In the genomic region with DNA sequence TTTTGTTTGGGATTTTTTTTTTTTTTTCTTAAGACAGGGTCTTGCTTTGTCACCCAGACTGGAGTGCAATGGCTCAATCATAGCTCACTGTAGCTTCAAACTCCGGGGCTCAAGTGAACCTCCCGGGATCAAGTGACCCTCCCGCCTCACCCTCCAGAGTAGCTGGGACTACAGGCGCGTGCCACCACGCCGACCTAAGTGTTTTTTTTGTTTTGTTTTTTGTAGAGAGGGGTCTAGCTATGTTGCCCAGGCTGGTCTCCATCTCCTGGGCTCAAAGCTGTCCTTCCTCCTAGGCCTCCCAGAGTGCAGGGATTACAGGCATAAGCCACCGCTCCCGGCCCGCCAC, we compare ENCODE assay signal across 8 cellular contexts. TPM values are rescaled to one million over a fixed set of nuclear protein-coding genes. Genes with fewer than 3 reads are reported as not detected.
DNase-seq lines count a peak whose midpoint lies in the region; ATAC-seq, FAIRE-seq and TF ChIP-seq lines count a peak whose summit lies in the region.

No MANE protein-coding gene starts in this region.

- H3K4me1 ChIP-seq in DND-41 (ENCODE audit: insufficient read depth, low read length) (peaks cover 21% of the 10 kb centered on the region), PC-9 (replicated peaks; ENCODE audit: insufficient read depth) (peaks cover 14% of the 10 kb centered on the region; the same call in 1 of the 2 replicates), osteoblast (ENCODE audit: insufficient read depth, low read length) (no peaks in the 10 kb centered on the region)

- H3K36me3 ChIP-seq in DND-41 (ENCODE audit: insufficient read depth, low read length) (peaks cover 15% of the 10 kb centered on the region), PC-9 (ENCODE audit: low read depth) (no peaks in the 10 kb centered on the region), osteoblast (ENCODE audit: insufficient read depth, low read length) (peaks cover 7% of the 10 kb centered on the region)

- DNase-seq in DND-41 (no peak), PC-9 (no peak), epithelial cell of proximal tubule (ENCODE audit: low read depth) (no peak), osteoblast (ENCODE audit: insufficient read length, low spot score, missing footprints) (no peak), GM12891 (ENCODE audit: insufficient read length, low spot score) (no peak), retina (no peak)
- no peak for DNase-seq in activated CD8-positive, alpha-beta memory T cell treated with anti-CD3 and anti-CD28 coated beads, Interleukin-2, amount 50 U/mL, for 48 hours
- no peak for DNase-seq in stimulated activated CD4-positive, alpha-beta T cell treated with anti-CD3 and anti-CD28 coated beads, Interleukin-2, amount 100 ng/mL, for 24 hours

- ATAC-seq in DND-41 (ENCODE audit: insufficient read depth, low read depth), result no peak; the same call in 1 of the 3 replicates

- H3F3A ChIP-seq in PC-9 (ENCODE audit: insufficient read depth, low read depth), result peaks cover 13% of the 10 kb centered on the region; the same call in 1 of the 2 replicates

- intact Hi-C loops in PC-9 (cut with micrococcal nuclease; ENCODE audit: unreplicated experiment), result loop anchor here (2.0 kb wide), 1 partner anchor 23 kb away; no protein-coding TSS in a partner anchor

- CTCF ChIA-PET in PC-9 (lab: Charles Lee), result interaction anchor here (0.6 to 1.1 kb wide), 2 partner anchors 11 to 53 kb away, joined by 5 read pairs; no protein-coding TSS in a partner anchor

- H3K79me2 ChIP-seq in DND-41 (ENCODE audit: insufficient read depth, low read length), result peaks cover 7% of the 10 kb centered on the region
- H3K79me2 ChIP-seq in PC-9 (ENCODE audit: low read depth), result peaks cover 14% of the 10 kb centered on the region; the same call in 1 of the 2 replicates
- H3K79me2 ChIP-seq in osteoblast (ENCODE audit: insufficient read depth, low read length), result peaks cover 14% of the 10 kb centered on the region

- POLR2A ChIA-PET in PC-9 (lab: Charles Lee; ENCODE audit: unreplicated experiment), result interaction anchor here (0.5 kb wide), 1 partner anchor 646 kb away, joined by 15 read pairs; the partner anchor contains the start of gene MORC3

- H3K4me3 ChIP-seq in DND-41 (ENCODE audit: low read depth in 1 of 2, low read length in 2 of 2) (peak overlapping the region; percentile 72 to 84; a peak in 3 of 4 replicates), PC-9 (peak overlapping the region; percentile 75), epithelial cell of proximal tubule (ENCODE audit: low read depth, low read length) (peak overlapping the region; percentile 71), osteoblast (ENCODE audit: insufficient read depth, low read length) (peak overlapping the region; percentile 84)

- BruUV-seq in PC-9 (replicated peaks; lab: Mats Ljungman, UMichigan), result no TSS peak

- H4K20me1 ChIP-seq in DND-41 (ENCODE audit: insufficient read depth, low read length), result no peaks in the 10 kb centered on the region
- no peaks in the 10 kb centered on the region for H4K20me1 ChIP-seq in PC-9 (ENCODE audit: insufficient read depth)
- no peaks in the 10 kb centered on the region for H4K20me1 ChIP-seq in osteoblast (ENCODE audit: insufficient read depth, low read length)

- H2AFZ ChIP-seq in DND-41 (ENCODE audit: low read depth, low read length) (peak overlapping the region; percentile 88), PC-9 (peak overlapping the region; percentile 82), osteoblast (ENCODE audit: low read length) (peak overlapping the region; percentile 85)

- H3K9me2 ChIP-seq in PC-9 (ENCODE audit: insufficient read depth), result no peaks in the 10 kb centered on the region

- H3K4me2 ChIP-seq in DND-41 (ENCODE audit: insufficient read depth, low read length), result peak overlapping the region; percentile 94
- peak overlapping the region; percentile 67 for H3K4me2 ChIP-seq in PC-9
- peak overlapping the region; percentile 86 for H3K4me2 ChIP-seq in osteoblast (ENCODE audit: insufficient read depth, low read length)

- TF ChIP-seq POLR2A in GM12891 (IDR thresholded peaks at IDR 0.05; ENCODE audit: low read depth, low read length), result no peak

- H3K9me3 ChIP-seq in DND-41 (ENCODE audit: insufficient read depth, low read length, severe bottlenecking) (no peaks in the 10 kb centered on the region), PC-9 (ENCODE audit: insufficient read depth, low read depth) (no peaks in the 10 kb centered on the region), osteoblast (ENCODE audit: low read depth, low read length) (no peaks in the 10 kb centered on the region)

- H3K9ac ChIP-seq in DND-41 (ENCODE audit: low read depth, low read length), result peak overlapping the region; percentile 84

- H3K27me3 ChIP-seq in DND-41 (ENCODE audit: insufficient read depth, low read length, poor library complexity), result no peaks in the 10 kb centered on the region
- H3K27me3 ChIP-seq in PC-9 (ENCODE audit: insufficient read depth, low read depth), result no peaks in the 10 kb centered on the region
- no peaks in the 10 kb centered on the region for H3K27me3 ChIP-seq in osteoblast (ENCODE audit: insufficient read depth, low read length)

- TF ChIP-seq CTCF in DND-41 (IDR thresholded peaks at IDR 0.05; ENCODE audit: borderline replicate concordance, extremely low read depth, low read length, poor library complexity, severe bottlenecking) (no peak), PC-9 (conservative IDR thresholded peaks at IDR 0.05) (no peak), epithelial cell of proximal tubule (conservative IDR thresholded peaks at IDR 0.05; ENCODE audit: low read depth, low read length) (no peak), osteoblast (IDR thresholded peaks at IDR 0.05; ENCODE audit: extremely low read depth, low read depth, low read length) (no peak)

- FAIRE-seq in GM12891 (lab: Jason Lieb, UNC), result no peak

- H3K27ac ChIP-seq in DND-41 (ENCODE audit: low read length) (peak overlapping the region; percentile 76), PC-9 (peak overlapping the region; percentile 76), osteoblast (ENCODE audit: low read depth, low read length) (peak overlapping the region; percentile 51)

TF ChIP-seq in GM12891, 5 proteins besides CTCF, POLR2A, EP300 and RAD21:
- TF ChIP-seq POU2F2 (IDR thresholded peaks at IDR 0.05; ENCODE audit: low read depth, low read length), result no peak
- TF ChIP-seq SPI1 (IDR thresholded peaks at IDR 0.05; ENCODE audit: low read depth, low read length), result no peak
- TF ChIP-seq PAX5 (IDR thresholded peaks at IDR 0.05; ENCODE audit: insufficient read depth, low read length, severe bottlenecking), result no peak
- TF ChIP-seq POLR2AphosphoS5 (IDR thresholded peaks at IDR 0.05; ENCODE audit: low read depth, low read length), result no peak
- no peak for TF ChIP-seq TAF1 (IDR thresholded peaks at IDR 0.05; ENCODE audit: low read depth, low read length)

RNA-seq across cellular contexts. Expression of gene HLCS, which starts 0.8 kb away (rescaled TPM):
- total RNA-seq in PC-9 (2021), result 21.6 and 22.1 TPM in 2 replicates
- 18.7 and 21.0 TPM in 2 replicates for total RNA-seq in epithelial cell of proximal tubule
- 51.9 and 59.7 TPM in 2 replicates for total RNA-seq in osteoblast
- 4.8 TPM for polyA plus RNA-seq in GM12891 (2012; ENCODE audit: low read depth, missing spikeins)

RNA-seq across cellular contexts. Expression of gene RIPPLY3, which starts 40.8 kb away (rescaled TPM):
- 0.17 TPM in 1 of 2 replicates, not detected in the other for total RNA-seq in PC-9 (2021)
- 4.7 and 5.1 TPM in 2 replicates for total RNA-seq in epithelial cell of proximal tubule
- not detected in 2 replicates for total RNA-seq in osteoblast
- not detected for polyA plus RNA-seq in GM12891 (2012; ENCODE audit: low read depth, missing spikeins)
